In the genomic region with DNA sequence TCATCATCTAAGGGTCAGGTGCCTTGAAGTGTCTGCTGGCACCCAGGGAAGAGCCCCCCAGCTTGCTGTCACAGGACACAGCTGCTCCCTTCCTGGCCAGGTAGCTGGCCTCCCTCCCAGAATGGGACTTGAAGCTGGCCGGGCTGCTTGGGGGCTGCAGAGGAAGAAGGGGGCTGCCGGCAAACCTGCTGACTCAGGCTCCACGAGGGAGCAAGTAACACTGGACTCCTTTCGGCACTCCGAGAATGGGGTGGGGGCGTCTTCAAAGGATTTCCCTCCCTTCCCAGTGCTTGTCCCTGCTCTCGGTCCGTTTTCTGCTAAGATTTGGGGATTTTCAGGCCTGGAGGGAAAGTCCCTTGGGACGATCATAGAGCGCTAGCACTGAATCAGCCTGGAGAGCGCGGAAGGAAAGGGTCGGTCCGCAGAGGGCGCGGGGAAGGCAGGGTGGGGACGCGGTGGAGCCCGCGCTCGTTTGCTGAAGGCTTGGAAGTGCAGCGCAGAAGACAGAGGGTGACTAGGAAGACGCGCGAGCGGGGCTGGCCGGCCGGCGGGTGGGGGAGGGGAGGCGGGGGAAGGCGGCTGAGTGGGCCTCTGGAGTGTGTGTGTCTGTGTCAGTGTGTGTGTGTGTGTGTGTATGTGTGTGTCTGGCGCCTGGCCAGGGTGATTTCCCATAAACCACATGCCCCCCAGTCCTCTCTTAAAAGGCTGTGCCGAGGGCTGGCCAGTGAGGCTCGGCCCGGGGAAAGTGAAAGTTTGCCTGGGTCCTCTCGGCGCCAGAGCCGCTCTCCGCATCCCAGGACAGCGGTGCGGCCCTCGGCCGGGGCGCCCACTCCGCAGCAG, we compare ENCODE assay signal across 1 cellular context.
TF ChIP-seq lines count a peak whose summit lies in the region.

A gene with protein sequence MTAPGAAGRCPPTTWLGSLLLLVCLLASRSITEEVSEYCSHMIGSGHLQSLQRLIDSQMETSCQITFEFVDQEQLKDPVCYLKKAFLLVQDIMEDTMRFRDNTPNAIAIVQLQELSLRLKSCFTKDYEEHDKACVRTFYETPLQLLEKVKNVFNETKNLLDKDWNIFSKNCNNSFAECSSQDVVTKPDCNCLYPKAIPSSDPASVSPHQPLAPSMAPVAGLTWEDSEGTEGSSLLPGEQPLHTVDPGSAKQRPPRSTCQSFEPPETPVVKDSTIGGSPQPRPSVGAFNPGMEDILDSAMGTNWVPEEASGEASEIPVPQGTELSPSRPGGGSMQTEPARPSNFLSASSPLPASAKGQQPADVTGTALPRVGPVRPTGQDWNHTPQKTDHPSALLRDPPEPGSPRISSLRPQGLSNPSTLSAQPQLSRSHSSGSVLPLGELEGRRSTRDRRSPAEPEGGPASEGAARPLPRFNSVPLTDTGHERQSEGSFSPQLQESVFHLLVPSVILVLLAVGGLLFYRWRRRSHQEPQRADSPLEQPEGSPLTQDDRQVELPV (plus strand): TSS at position 727 of the 840 bp plus-strand sequence. CDS start 175 bp downstream, outside the sequence.

TF ChIP-seq in K562, 482 proteins besides CTCF, POLR2A, EP300 and RAD21 (continued from another document):
- TF ChIP-seq, protein P1, sequence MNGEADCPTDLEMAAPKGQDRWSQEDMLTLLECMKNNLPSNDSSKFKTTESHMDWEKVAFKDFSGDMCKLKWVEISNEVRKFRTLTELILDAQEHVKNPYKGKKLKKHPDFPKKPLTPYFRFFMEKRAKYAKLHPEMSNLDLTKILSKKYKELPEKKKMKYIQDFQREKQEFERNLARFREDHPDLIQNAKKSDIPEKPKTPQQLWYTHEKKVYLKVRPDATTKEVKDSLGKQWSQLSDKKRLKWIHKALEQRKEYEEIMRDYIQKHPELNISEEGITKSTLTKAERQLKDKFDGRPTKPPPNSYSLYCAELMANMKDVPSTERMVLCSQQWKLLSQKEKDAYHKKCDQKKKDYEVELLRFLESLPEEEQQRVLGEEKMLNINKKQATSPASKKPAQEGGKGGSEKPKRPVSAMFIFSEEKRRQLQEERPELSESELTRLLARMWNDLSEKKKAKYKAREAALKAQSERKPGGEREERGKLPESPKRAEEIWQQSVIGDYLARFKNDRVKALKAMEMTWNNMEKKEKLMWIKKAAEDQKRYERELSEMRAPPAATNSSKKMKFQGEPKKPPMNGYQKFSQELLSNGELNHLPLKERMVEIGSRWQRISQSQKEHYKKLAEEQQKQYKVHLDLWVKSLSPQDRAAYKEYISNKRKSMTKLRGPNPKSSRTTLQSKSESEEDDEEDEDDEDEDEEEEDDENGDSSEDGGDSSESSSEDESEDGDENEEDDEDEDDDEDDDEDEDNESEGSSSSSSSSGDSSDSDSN (IDR thresholded peaks at IDR 0.05; ENCODE audit: borderline replicate concordance in 1 of 2, low read depth in 2 of 2, low read length in 2 of 2): peak; percentile 55 to 75; a peak in 2 of 4 replicates
- TF ChIP-seq DPF2 (IDR thresholded peaks at IDR 0.05) (peak; percentile 62; the same call in 1 of the 2 replicates), RBM39 (optimal IDR thresholded peaks at IDR 0.05; ENCODE audit: low read depth, low read length) (peak; percentile 74), ELF1 (tag; IDR thresholded peaks at IDR 0.05) (no peak)
- TF ChIP-seq, protein P2, sequence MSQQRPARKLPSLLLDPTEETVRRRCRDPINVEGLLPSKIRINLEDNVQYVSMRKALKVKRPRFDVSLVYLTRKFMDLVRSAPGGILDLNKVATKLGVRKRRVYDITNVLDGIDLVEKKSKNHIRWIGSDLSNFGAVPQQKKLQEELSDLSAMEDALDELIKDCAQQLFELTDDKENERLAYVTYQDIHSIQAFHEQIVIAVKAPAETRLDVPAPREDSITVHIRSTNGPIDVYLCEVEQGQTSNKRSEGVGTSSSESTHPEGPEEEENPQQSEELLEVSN (IDR thresholded peaks at IDR 0.05; ENCODE audit: borderline replicate concordance in 1 of 2, extremely low read depth in 1 of 2, insufficient read depth in 1 of 2, insufficient read length in 1 of 2, low read depth in 1 of 2, low read length in 1 of 2, poor library complexity in 1 of 2, severe bottlenecking in 1 of 2): peak in 1 of 2 experiments; percentile 28
